9 cellular contexts compared by ENCODE assay signal in the genomic region with DNA sequence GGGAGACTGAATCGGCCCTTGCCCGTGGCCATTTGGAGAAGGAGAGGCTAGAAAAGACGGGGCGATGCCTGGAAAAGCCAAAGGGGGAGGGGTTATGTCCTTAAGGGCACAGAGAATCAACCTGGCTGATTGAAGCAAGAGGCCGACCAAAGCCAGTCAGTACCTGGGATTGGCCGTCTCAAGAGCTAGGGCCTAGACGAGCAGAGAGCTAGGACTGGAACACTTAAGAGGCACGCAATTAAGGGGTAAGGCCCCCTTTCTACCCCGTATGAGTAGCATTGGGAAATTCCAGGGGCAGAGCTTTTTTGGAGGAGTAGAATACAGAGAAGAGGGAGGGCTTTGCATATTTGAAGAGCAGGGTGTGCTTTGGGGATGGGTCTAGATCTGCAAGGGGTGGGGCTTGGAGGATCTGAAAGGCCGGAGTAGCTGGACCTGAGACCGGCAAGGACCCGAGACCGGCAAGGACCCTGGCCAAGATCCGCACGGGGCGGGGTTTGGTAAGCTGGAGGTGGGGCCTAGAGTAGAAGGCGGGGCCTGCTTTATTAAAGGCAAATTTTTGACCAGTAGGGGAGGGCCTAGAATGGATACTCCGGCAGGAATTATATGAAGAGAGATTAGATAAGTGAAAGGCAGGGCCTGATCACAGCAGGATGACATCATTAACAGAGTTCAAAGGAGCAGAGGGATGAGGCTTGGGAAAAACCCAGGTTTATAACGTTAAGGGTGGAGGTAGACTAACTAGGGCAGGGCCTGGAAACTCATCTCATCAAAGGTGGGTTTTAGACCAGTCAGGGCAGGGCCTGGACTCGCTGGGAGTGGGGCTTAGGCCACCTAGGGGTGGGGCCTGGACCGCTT. TPM values are rescaled to one million over a fixed set of nuclear protein-coding genes. Genes with fewer than 3 reads are reported as not detected.
DNase-seq lines count a peak whose midpoint lies in the region; ATAC-seq lines count a peak whose summit lies in the region.
"Had no signal": no experiment of that assay in that cellular context is flagged by ENCODE, and none has a peak within 500 bp of the region (broad histone marks: within the 10 kb centered on the region; RNA-seq: fewer than 3 reads in every experiment).

No MANE protein-coding gene starts in this region.

- no peaks in the 10 kb centered on the region for H3K36me3 Mint-ChIP-seq in stimulated activated naive CD8-positive, alpha-beta T cell treated with anti-CD3 and anti-CD28 coated beads, Interleukin-15, Interleukin-2, amounts not matched to agents 100 ng/mL and 50 ng/mL, for 24 hours (ENCODE audit: low read depth)
- peaks cover 9% of the 10 kb centered on the region for H3K36me3 Mint-ChIP-seq in activated naive CD8-positive, alpha-beta T cell treated with anti-CD3 and anti-CD28 coated beads, Interleukin-2, amount 10 ng/mL, durations not matched to agents 7 days and 5 days

- ATAC-seq in stimulated activated naive CD8-positive, alpha-beta T cell treated with anti-CD3 and anti-CD28 coated beads, Interleukin-15, Interleukin-2, amounts not matched to agents 100 U/mL and 50 U/mL, for 24 hours: no peak
- ATAC-seq in activated naive CD8-positive, alpha-beta T cell treated with anti-CD3 and anti-CD28 coated beads, Interleukin-2, amount 10 ng/mL, durations not matched to agents 7 days and 5 days (ENCODE audit: low read depth): no peak
- ATAC-seq in GM19467 (IDR thresholded peaks at IDR 0.05; ENCODE audit: unreplicated experiment) (no peak), left lobe of liver (no peak), HG02678 (IDR thresholded peaks at IDR 0.05; ENCODE audit: unreplicated experiment) (no peak)

- peaks cover 46% of the 10 kb centered on the region for H3K27me3 Mint-ChIP-seq in stimulated activated naive CD8-positive, alpha-beta T cell treated with anti-CD3 and anti-CD28 coated beads, Interleukin-15, Interleukin-2, amounts not matched to agents 100 ng/mL and 50 ng/mL, for 24 hours
- H3K27me3 Mint-ChIP-seq in activated naive CD8-positive, alpha-beta T cell treated with anti-CD3 and anti-CD28 coated beads, Interleukin-2, amount 10 ng/mL, durations not matched to agents 7 days and 5 days: peaks cover 42% of the 10 kb centered on the region

- no peak overlapping the region for H3K27ac Mint-ChIP-seq in stimulated activated naive CD8-positive, alpha-beta T cell treated with anti-CD3 and anti-CD28 coated beads, Interleukin-15, Interleukin-2, amounts not matched to agents 100 ng/mL and 50 ng/mL, for 24 hours
- H3K27ac Mint-ChIP-seq in activated naive CD8-positive, alpha-beta T cell treated with anti-CD3 and anti-CD28 coated beads, Interleukin-2, amount 10 ng/mL, durations not matched to agents 7 days and 5 days: no peak overlapping the region

- peak overlapping the region; percentile 67 for H3K4me3 Mint-ChIP-seq in stimulated activated naive CD8-positive, alpha-beta T cell treated with anti-CD3 and anti-CD28 coated beads, Interleukin-15, Interleukin-2, amounts not matched to agents 100 ng/mL and 50 ng/mL, for 24 hours
- peak overlapping the region; percentile 31 for H3K4me3 Mint-ChIP-seq in activated naive CD8-positive, alpha-beta T cell treated with anti-CD3 and anti-CD28 coated beads, Interleukin-2, amount 10 ng/mL, durations not matched to agents 7 days and 5 days

- peaks cover 34% of the 10 kb centered on the region for H3K4me1 Mint-ChIP-seq in stimulated activated naive CD8-positive, alpha-beta T cell treated with anti-CD3 and anti-CD28 coated beads, Interleukin-15, Interleukin-2, amounts not matched to agents 100 ng/mL and 50 ng/mL, for 24 hours (ENCODE audit: low read depth)
- H3K4me1 Mint-ChIP-seq in activated naive CD8-positive, alpha-beta T cell treated with anti-CD3 and anti-CD28 coated beads, Interleukin-2, amount 10 ng/mL, durations not matched to agents 7 days and 5 days: peaks cover 7% of the 10 kb centered on the region

- POLR2A ChIA-PET in activated naive CD8-positive, alpha-beta T cell treated with anti-CD3 and anti-CD28 coated beads, Interleukin-2, amount 10 ng/mL, durations not matched to agents 7 days and 5 days (lab: Charles Lee): no interaction called here

- H3K9me3 Mint-ChIP-seq in stimulated activated naive CD8-positive, alpha-beta T cell treated with anti-CD3 and anti-CD28 coated beads, Interleukin-15, Interleukin-2, amounts not matched to agents 100 ng/mL and 50 ng/mL, for 24 hours: no peaks in the 10 kb centered on the region
- H3K9me3 Mint-ChIP-seq in activated naive CD8-positive, alpha-beta T cell treated with anti-CD3 and anti-CD28 coated beads, Interleukin-2, amount 10 ng/mL, durations not matched to agents 7 days and 5 days: peaks cover 5% of the 10 kb centered on the region

- DNase-seq in stimulated activated naive CD8-positive, alpha-beta T cell treated with anti-CD3 and anti-CD28 coated beads, Interleukin-15, Interleukin-2, amounts not matched to agents 100 U/mL and 50 U/mL, for 24 hours: no peak
- no peak for DNase-seq in activated naive CD8-positive, alpha-beta T cell treated with anti-CD3 and anti-CD28 coated beads, Interleukin-2, amount 10 ng/mL, durations not matched to agents 7 days and 5 days
- DNase-seq in iris pigment epithelial cell (ENCODE audit: low read depth) (peak; percentile 92), left lobe of liver (ENCODE audit: low spot score) (no peak), cortex of kidney (lab: John Stamatoyannopoulos, UW) (no peak)

RNA-seq across cellular contexts. Expression of a gene that starts 10.7 kb away (rescaled TPM):
- total RNA-seq in activated naive CD8-positive, alpha-beta T cell treated with anti-CD3 and anti-CD28 coated beads, Interleukin-2, amount 10 ng/mL, durations not matched to agents 7 days and 5 days: not detected
- not detected for total RNA-seq in left lobe of liver
- total RNA-seq: posterior vena cava had no signal

RNA-seq across cellular contexts. Expression of a gene that starts 18.0 kb away (rescaled TPM):
- not detected for total RNA-seq in activated naive CD8-positive, alpha-beta T cell treated with anti-CD3 and anti-CD28 coated beads, Interleukin-2, amount 10 ng/mL, durations not matched to agents 7 days and 5 days
- total RNA-seq in left lobe of liver: not detected
